ENCODE assay signal across 8 cellular contexts in genomic region chr5:1522601-1523479, GRCh38. TPM values are rescaled to one million over a fixed set of nuclear protein-coding genes. Genes with fewer than 3 reads are reported as not detected.
DNase-seq lines count a peak whose midpoint lies in the region; ATAC-seq and TF ChIP-seq lines count a peak whose summit lies in the region.

No MANE protein-coding gene starts in this region.

- H3K9me3 ChIP-seq in Peyer's patch = no peaks in the 10 kb centered on the region
- H3K9me3 ChIP-seq in duodenal mucosa (ENCODE audit: control insufficient read depth in 1 of 2, low read length in 2 of 2) = no peaks in the 10 kb centered on the region
- no peaks in the 10 kb centered on the region for H3K9me3 ChIP-seq in upper lobe of right lung

- ATAC-seq in upper lobe of right lung = peak; percentile 2
- no peak for ATAC-seq in HG02970 (IDR thresholded peaks at IDR 0.05; ENCODE audit: low FRiP score, unreplicated experiment)

- peaks cover 4% of the 10 kb centered on the region for H3K36me3 Mint-ChIP-seq in mesothelial cell of epicardium

- intact Hi-C loops in upper lobe of right lung (cut with DNase I) = no loop called here

- TF ChIP-seq CTCF in Peyer's patch (IDR thresholded peaks at IDR 0.05) = no peak
- no peak for TF ChIP-seq CTCF in mesothelial cell of epicardium (IDR thresholded peaks at IDR 0.05; ENCODE audit: unreplicated experiment)
- no peak for TF ChIP-seq CTCF in upper lobe of right lung (IDR thresholded peaks at IDR 0.05)

- H3K4me1 ChIP-seq in Peyer's patch = peaks cover 0 to 28% (median 18%) of the 10 kb centered on the region in 4 donors
- peaks cover 18% of the 10 kb centered on the region in 2 donors for H3K4me1 ChIP-seq in duodenal mucosa (ENCODE audit: control insufficient read depth in 1 of 2, insufficient read depth in 2 of 2, low read length in 2 of 2)
- peaks cover 25% of the 10 kb centered on the region for H3K4me1 ChIP-seq in upper lobe of right lung

- peak overlapping the region; percentile 62 for H3K27ac Mint-ChIP-seq in mesothelial cell of epicardium

- peaks cover 0 to 17% (median 0%) of the 10 kb centered on the region in 3 donors for H3K36me3 ChIP-seq in Peyer's patch
- peaks cover 0 to 15% of the 10 kb centered on the region in 2 donors for H3K36me3 ChIP-seq in duodenal mucosa (ENCODE audit: control insufficient read depth in 1 of 2, insufficient read depth in 2 of 2, low read length in 2 of 2)
- H3K36me3 ChIP-seq in upper lobe of right lung = peaks cover 25% of the 10 kb centered on the region

- peak; percentile 24 for DNase-seq in activated T-cell treated with anti-CD3 and anti-CD28 coated beads for 48 hours (ENCODE audit: low read depth)
- DNase-seq in activated T-cell treated with anti-CD3 and anti-CD28 coated beads for 4 hours = no peak
- DNase-seq in Peyer's patch = peak in 2 of 3 donors; percentile 47 to 57
- DNase-seq in mesothelial cell of epicardium (ENCODE audit: low spot score in 2 of 2, unreplicated experiment in 2 of 2) = peak in 1 of 2 experiments; percentile 38
- peak; percentile 70 for DNase-seq in upper lobe of right lung
- DNase-seq in NCI-H1694 (lab: John Stamatoyannopoulos, UW) = no peak

- peaks cover 18% of the 10 kb centered on the region for H3K4me1 Mint-ChIP-seq in mesothelial cell of epicardium

- H3K27ac ChIP-seq in Peyer's patch (peak overlapping the region in 1 of 4 donors; percentile 93), duodenal mucosa (ENCODE audit: low read depth, low read length) (no peak overlapping the region), upper lobe of right lung (peak overlapping the region; percentile 81)

- H3K27me3 Mint-ChIP-seq in mesothelial cell of epicardium (ENCODE audit: low read depth) = no peaks in the 10 kb centered on the region

- no peak for TF ChIP-seq POLR2A in Peyer's patch (IDR thresholded peaks at IDR 0.05)

- H3K9ac ChIP-seq in duodenal mucosa (ENCODE audit: low read depth in 1 of 2, low read length in 2 of 2) = peak overlapping the region; percentile 33 to 51

- H3K4me3 Mint-ChIP-seq in mesothelial cell of epicardium = peak overlapping the region; percentile 78

- H3K27me3 ChIP-seq in Peyer's patch = no peaks in the 10 kb centered on the region
- H3K27me3 ChIP-seq in duodenal mucosa (ENCODE audit: control insufficient read depth in 1 of 2, insufficient read depth in 2 of 2, low read length in 2 of 2) = no peaks in the 10 kb centered on the region
- H3K27me3 ChIP-seq in upper lobe of right lung = no peaks in the 10 kb centered on the region

- H3K9me3 Mint-ChIP-seq in mesothelial cell of epicardium = no peaks in the 10 kb centered on the region

- H3K4me3 ChIP-seq in Peyer's patch (peak overlapping the region; percentile 69 to 99 (median 92)), duodenal mucosa (ENCODE audit: low read depth in 1 of 2, low read length in 2 of 2) (peak overlapping the region; percentile 65 to 69), upper lobe of right lung (peak overlapping the region; percentile 73)

RNA-seq across cellular contexts. Expression of gene LPCAT1, which starts 0.9 kb away (rescaled TPM):
- 10 to 100 TPM in 3 of 4 donors, 1 to 10 TPM in 1; 8.8 to 59.4 (median 28.5) TPM for total RNA-seq in Peyer's patch
- total RNA-seq in mesothelial cell of epicardium = 73.9 to 76.8 TPM (median 74.8 TPM) in 3 replicates
- 690 TPM for total RNA-seq in upper lobe of right lung

Comparison
In these comparisons a context has a peak if more than half of its experiments do, and no peak if none do; other contexts are left out.
1. DNase-seq: peak in activated T-cell treated with anti-CD3 and anti-CD28 coated beads for 48 hours (single experiment), Peyer's patch (2 of 3) and upper lobe of right lung (single experiment); none in activated T-cell treated with anti-CD3 and anti-CD28 coated beads for 4 hours (single experiment) and NCI-H1694 (single experiment).
2. Peak in every context shown above with its lines, with median percentiles within 50 percentile points of each other: H3K4me3 ChIP-seq.